In genomic region chr14:58599145-58599544, GRCh38 we compare ENCODE assay signal across 23 cellular contexts.
"Had no signal": no experiment of that assay in that cellular context is flagged by ENCODE, and none has a peak within 500 bp of the region (broad histone marks: within the 10 kb centered on the region; RNA-seq: fewer than 3 reads in every experiment).

No MANE protein-coding gene starts in this region.

- H3K27ac Mint-ChIP-seq: activated CD8-positive, alpha-beta memory T cell treated with anti-CD3 and anti-CD28 coated beads, Interleukin-2, amount 10 ng/mL, durations not matched to agents 7 days and 5 days; activated T-helper 1 cell treated with anti-CD3 and anti-CD28 coated beads, Interleukin-12 subunit alpha, Interleukin-12 subunit beta, Interleukin-2, Interleukin-4 antibody, amounts not matched to agents 30 ng/mL and 10 ng/mL and 1 ng/mL, durations not matched to agents 14 hours and 24 hours and 36 hours; effector memory CD8-positive, alpha-beta T cell; natural killer cell; progenitor cell of endocrine pancreas had no signal

- H3K36me3 ChIP-seq: brain microvascular endothelial cell, esophagus squamous epithelium, gastrocnemius medialis, left lung, sigmoid colon, tibial artery had no signal

- ATAC-seq: activated CD8-positive, alpha-beta memory T cell treated with anti-CD3 and anti-CD28 coated beads, Interleukin-2, amount 10 ng/mL, durations not matched to agents 7 days and 5 days; effector memory CD8-positive, alpha-beta T cell; gastrocnemius medialis; left lung; natural killer cell had no signal

- H3K9me3 Mint-ChIP-seq: activated T-helper 1 cell treated with anti-CD3 and anti-CD28 coated beads, Interleukin-12 subunit alpha, Interleukin-12 subunit beta, Interleukin-2, Interleukin-4 antibody, amounts not matched to agents 30 ng/mL and 10 ng/mL and 1 ng/mL, durations not matched to agents 14 hours and 24 hours and 36 hours; effector memory CD8-positive, alpha-beta T cell; natural killer cell had no signal

- H3K36me3 Mint-ChIP-seq: activated CD8-positive, alpha-beta memory T cell treated with anti-CD3 and anti-CD28 coated beads, Interleukin-2, amount 10 ng/mL, durations not matched to agents 7 days and 5 days; natural killer cell had no signal

- H3K4me1 ChIP-seq: esophagus squamous epithelium, gastrocnemius medialis, left lung, sigmoid colon, tibial artery had no signal

- H3K4me1 Mint-ChIP-seq: natural killer cell had no signal

- H3K27me3 ChIP-seq: brain microvascular endothelial cell, esophagus squamous epithelium, gastrocnemius medialis, left lung, sigmoid colon, tibial artery had no signal

- H3K27ac ChIP-seq: brain microvascular endothelial cell, esophagus squamous epithelium, gastrocnemius medialis, left lung, sigmoid colon, tibial artery had no signal

- H3K9me3 ChIP-seq: esophagus squamous epithelium, gastrocnemius medialis, left lung, sigmoid colon, tibial artery had no signal

- H3K27me3 Mint-ChIP-seq: activated CD8-positive, alpha-beta memory T cell treated with anti-CD3 and anti-CD28 coated beads, Interleukin-2, amount 10 ng/mL, durations not matched to agents 7 days and 5 days; effector memory CD8-positive, alpha-beta T cell had no signal

- DNase-seq: activated CD4-positive, alpha-beta T cell treated with anti-CD3 and anti-CD28 coated beads for 1 hour; activated CD4-positive, alpha-beta T cell treated with anti-CD3 and anti-CD28 coated beads, Interleukin-2, amount 50 U/mL, for 4 hours; activated CD8-positive, alpha-beta memory T cell treated with anti-CD3 and anti-CD28 coated beads, Interleukin-2, amount 10 ng/mL, durations not matched to agents 7 days and 5 days; activated gamma-delta T cell treated with Interleukin-2 at 50 U/mL for 16 hours; activated T-cell treated with anti-CD3 and anti-CD28 coated beads for 4 hours; aorta; brain microvascular endothelial cell; effector memory CD8-positive, alpha-beta T cell; esophagus squamous epithelium; gastrocnemius medialis; hippocampal formation; kidney glomerular epithelial cell; left lung; natural killer cell; retina; sigmoid colon; stimulated activated CD4-positive, alpha-beta T cell treated with anti-CD3 and anti-CD28 coated beads, Interleukin-4, amount 100 ng/mL, for 24 hours; stimulated activated naive CD4-positive, alpha-beta T cell treated with Interleukin-2 at 50 U/mL for 16 hours; substantia nigra; T-helper 9 cell; tibial artery had no signal

- H3K4me3 Mint-ChIP-seq: activated CD8-positive, alpha-beta memory T cell treated with anti-CD3 and anti-CD28 coated beads, Interleukin-2, amount 10 ng/mL, durations not matched to agents 7 days and 5 days; activated T-helper 1 cell treated with anti-CD3 and anti-CD28 coated beads, Interleukin-12 subunit alpha, Interleukin-12 subunit beta, Interleukin-2, Interleukin-4 antibody, amounts not matched to agents 30 ng/mL and 10 ng/mL and 1 ng/mL, durations not matched to agents 14 hours and 24 hours and 36 hours; effector memory CD8-positive, alpha-beta T cell; natural killer cell had no signal

- H3K4me3 ChIP-seq: esophagus squamous epithelium, gastrocnemius medialis, left lung, sigmoid colon, tibial artery had no signal
